In the genomic region with DNA sequence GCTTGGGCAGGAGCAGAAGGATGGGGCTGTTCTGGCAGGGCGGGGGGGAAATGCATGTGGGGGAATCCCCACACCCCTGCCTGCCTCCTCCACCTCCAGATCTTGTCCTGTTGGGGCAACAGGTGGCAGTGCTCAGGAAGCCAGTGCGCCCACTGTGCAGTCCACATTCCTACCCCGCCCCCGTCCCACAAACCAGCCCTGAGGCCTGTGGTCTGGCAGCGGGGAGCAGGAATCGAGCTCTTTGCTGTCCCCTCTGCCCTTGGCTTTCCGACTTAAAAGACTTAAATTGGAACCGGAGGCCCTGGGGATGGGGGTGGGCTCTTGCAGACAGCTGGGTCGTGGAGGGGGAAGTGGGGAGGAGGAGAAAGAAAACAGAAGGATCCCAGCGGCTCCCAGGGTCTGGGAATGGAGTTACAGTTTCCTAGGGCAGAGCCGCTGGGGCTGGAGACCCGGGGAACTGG, we compare ENCODE assay signal across 1 cellular context.
TF ChIP-seq lines count a peak whose summit lies in the region.

No MANE protein-coding gene starts in this region.

TF ChIP-seq in H1, 55 proteins besides CTCF, POLR2A, EP300 and RAD21:
- TF ChIP-seq NANOG (IDR thresholded peaks at IDR 0.05; ENCODE audit: insufficient read depth, low read depth, low read length, poor library complexity, severe bottlenecking) (peak; percentile 57), EZH2 (IDR thresholded peaks at IDR 0.05; ENCODE audit: low read depth, low read length, severe bottlenecking) (no peak), SIN3A (conservative IDR thresholded peaks at IDR 0.05 in 1 of 2, IDR thresholded peaks at IDR 0.05 in 1 of 2; ENCODE audit: low read depth in 1 of 2, low read length in 2 of 2) (no peak), SIX5 (IDR thresholded peaks at IDR 0.05; ENCODE audit: low read depth, low read length) (no peak), TCF12 (IDR thresholded peaks at IDR 0.05; ENCODE audit: low read depth, low read length) (peak; percentile 87; the same call in 1 of the 2 replicates), POU5F1 (IDR thresholded peaks at IDR 0.05; ENCODE audit: low read depth, low read length) (no peak), TAF1 (IDR thresholded peaks at IDR 0.05; ENCODE audit: low read depth, low read length) (no peak), CBX5 (IDR thresholded peaks at IDR 0.05; ENCODE audit: low read depth, low read length) (no peak), SP2 (IDR thresholded peaks at IDR 0.05; ENCODE audit: low read length) (no peak), CEBPB (IDR thresholded peaks at IDR 0.05; ENCODE audit: low read depth, low read length) (no peak), BACH1 (IDR thresholded peaks at IDR 0.05; ENCODE audit: low read length) (peak; percentile 49; the same call in 1 of the 2 replicates), HDAC6 (IDR thresholded peaks at IDR 0.05; ENCODE audit: low read depth, low read length) (no peak), GABPA (IDR thresholded peaks at IDR 0.05; ENCODE audit: borderline replicate concordance, insufficient read depth, low read length) (no peak; the same call in 1 of the 2 replicates), SP4 (IDR thresholded peaks at IDR 0.05; ENCODE audit: low read length) (no peak), YY1 (IDR thresholded peaks at IDR 0.05; ENCODE audit: low read depth, low read length) (0 out of 2 replicates have a peak, but pooled peaks have one; percentile 6), TBP (IDR thresholded peaks at IDR 0.05; ENCODE audit: low read depth, low read length) (no peak; the same call in 1 of the 2 replicates), TAF7 (optimal IDR thresholded peaks at IDR 0.05; ENCODE audit: borderline replicate concordance, low read depth, low read length) (no peak), RBBP5 (IDR thresholded peaks at IDR 0.05; ENCODE audit: borderline replicate concordance, low read depth, low read length) (no peak), BRCA1 (IDR thresholded peaks at IDR 0.05; ENCODE audit: low read depth, low read length) (no peak), GTF2F1 (IDR thresholded peaks at IDR 0.05; ENCODE audit: borderline replicate concordance, low read depth, low read length) (no peak; the same call in 1 of the 2 replicates), KDM4A (IDR thresholded peaks at IDR 0.05; ENCODE audit: low read depth, low read length, severe bottlenecking) (no peak), KDM1A (IDR thresholded peaks at IDR 0.05; ENCODE audit: borderline replicate concordance, low read length) (no peak), CHD2 (IDR thresholded peaks at IDR 0.05; ENCODE audit: low read length) (no peak), PHF8 (conservative IDR thresholded peaks at IDR 0.05; ENCODE audit: low read depth, low read length) (no peak), JUND (IDR thresholded peaks at IDR 0.05; ENCODE audit: low read length) (no peak), SRF (IDR thresholded peaks at IDR 0.05; ENCODE audit: low read depth, low read length) (no peak), RNF2 (IDR thresholded peaks at IDR 0.05; ENCODE audit: borderline replicate concordance, low read depth, low read length, missing control alignments, poor library complexity, severe bottlenecking) (no peak), CREB1 (IDR thresholded peaks at IDR 0.05) (no peak), KDM5A (IDR thresholded peaks at IDR 0.05; ENCODE audit: low read length) (no peak), RFX5 (IDR thresholded peaks at IDR 0.05; ENCODE audit: borderline replicate concordance, low read depth, low read length) (no peak), HDAC2 (IDR thresholded peaks at IDR 0.05; ENCODE audit: borderline replicate concordance in 1 of 2, low read depth in 2 of 2, low read length in 2 of 2) (no peak), SUZ12 (IDR thresholded peaks at IDR 0.05; ENCODE audit: low read length) (no peak), CHD1 (IDR thresholded peaks at IDR 0.05; ENCODE audit: low read depth, low read length) (no peak), POLR2AphosphoS5 (IDR thresholded peaks at IDR 0.05; ENCODE audit: low read depth, low read length) (no peak), ZNF274 (IDR thresholded peaks at IDR 0.05; ENCODE audit: borderline replicate concordance, extremely low read depth, low read length) (no peak), FOSL1 (IDR thresholded peaks at IDR 0.05; ENCODE audit: insufficient read depth, low read depth, low read length) (no peak), CBX8 (IDR thresholded peaks at IDR 0.05; ENCODE audit: borderline replicate concordance, low read depth, low read length) (no peak), CTBP2 (IDR thresholded peaks at IDR 0.05; ENCODE audit: borderline replicate concordance, insufficient read depth, insufficient read length, low read length) (peak; percentile 15), EGR1 (IDR thresholded peaks at IDR 0.05; ENCODE audit: borderline replicate concordance, low read depth, low read length) (peak; percentile 67; the same call in 1 of the 2 replicates), TEAD4 (IDR thresholded peaks at IDR 0.05; ENCODE audit: low read depth, low read length) (peak; percentile 91), MAFK (IDR thresholded peaks at IDR 0.05; ENCODE audit: low read depth, low read length) (no peak), SP1 (IDR thresholded peaks at IDR 0.05; ENCODE audit: low read depth, low read length) (peak; percentile 58; the same call in 1 of the 2 replicates), ASH2L (IDR thresholded peaks at IDR 0.05; ENCODE audit: low read length) (no peak), NRF1 (IDR thresholded peaks at IDR 0.05; ENCODE audit: low read depth, low read length) (no peak)
- TF ChIP-seq, protein P1, sequence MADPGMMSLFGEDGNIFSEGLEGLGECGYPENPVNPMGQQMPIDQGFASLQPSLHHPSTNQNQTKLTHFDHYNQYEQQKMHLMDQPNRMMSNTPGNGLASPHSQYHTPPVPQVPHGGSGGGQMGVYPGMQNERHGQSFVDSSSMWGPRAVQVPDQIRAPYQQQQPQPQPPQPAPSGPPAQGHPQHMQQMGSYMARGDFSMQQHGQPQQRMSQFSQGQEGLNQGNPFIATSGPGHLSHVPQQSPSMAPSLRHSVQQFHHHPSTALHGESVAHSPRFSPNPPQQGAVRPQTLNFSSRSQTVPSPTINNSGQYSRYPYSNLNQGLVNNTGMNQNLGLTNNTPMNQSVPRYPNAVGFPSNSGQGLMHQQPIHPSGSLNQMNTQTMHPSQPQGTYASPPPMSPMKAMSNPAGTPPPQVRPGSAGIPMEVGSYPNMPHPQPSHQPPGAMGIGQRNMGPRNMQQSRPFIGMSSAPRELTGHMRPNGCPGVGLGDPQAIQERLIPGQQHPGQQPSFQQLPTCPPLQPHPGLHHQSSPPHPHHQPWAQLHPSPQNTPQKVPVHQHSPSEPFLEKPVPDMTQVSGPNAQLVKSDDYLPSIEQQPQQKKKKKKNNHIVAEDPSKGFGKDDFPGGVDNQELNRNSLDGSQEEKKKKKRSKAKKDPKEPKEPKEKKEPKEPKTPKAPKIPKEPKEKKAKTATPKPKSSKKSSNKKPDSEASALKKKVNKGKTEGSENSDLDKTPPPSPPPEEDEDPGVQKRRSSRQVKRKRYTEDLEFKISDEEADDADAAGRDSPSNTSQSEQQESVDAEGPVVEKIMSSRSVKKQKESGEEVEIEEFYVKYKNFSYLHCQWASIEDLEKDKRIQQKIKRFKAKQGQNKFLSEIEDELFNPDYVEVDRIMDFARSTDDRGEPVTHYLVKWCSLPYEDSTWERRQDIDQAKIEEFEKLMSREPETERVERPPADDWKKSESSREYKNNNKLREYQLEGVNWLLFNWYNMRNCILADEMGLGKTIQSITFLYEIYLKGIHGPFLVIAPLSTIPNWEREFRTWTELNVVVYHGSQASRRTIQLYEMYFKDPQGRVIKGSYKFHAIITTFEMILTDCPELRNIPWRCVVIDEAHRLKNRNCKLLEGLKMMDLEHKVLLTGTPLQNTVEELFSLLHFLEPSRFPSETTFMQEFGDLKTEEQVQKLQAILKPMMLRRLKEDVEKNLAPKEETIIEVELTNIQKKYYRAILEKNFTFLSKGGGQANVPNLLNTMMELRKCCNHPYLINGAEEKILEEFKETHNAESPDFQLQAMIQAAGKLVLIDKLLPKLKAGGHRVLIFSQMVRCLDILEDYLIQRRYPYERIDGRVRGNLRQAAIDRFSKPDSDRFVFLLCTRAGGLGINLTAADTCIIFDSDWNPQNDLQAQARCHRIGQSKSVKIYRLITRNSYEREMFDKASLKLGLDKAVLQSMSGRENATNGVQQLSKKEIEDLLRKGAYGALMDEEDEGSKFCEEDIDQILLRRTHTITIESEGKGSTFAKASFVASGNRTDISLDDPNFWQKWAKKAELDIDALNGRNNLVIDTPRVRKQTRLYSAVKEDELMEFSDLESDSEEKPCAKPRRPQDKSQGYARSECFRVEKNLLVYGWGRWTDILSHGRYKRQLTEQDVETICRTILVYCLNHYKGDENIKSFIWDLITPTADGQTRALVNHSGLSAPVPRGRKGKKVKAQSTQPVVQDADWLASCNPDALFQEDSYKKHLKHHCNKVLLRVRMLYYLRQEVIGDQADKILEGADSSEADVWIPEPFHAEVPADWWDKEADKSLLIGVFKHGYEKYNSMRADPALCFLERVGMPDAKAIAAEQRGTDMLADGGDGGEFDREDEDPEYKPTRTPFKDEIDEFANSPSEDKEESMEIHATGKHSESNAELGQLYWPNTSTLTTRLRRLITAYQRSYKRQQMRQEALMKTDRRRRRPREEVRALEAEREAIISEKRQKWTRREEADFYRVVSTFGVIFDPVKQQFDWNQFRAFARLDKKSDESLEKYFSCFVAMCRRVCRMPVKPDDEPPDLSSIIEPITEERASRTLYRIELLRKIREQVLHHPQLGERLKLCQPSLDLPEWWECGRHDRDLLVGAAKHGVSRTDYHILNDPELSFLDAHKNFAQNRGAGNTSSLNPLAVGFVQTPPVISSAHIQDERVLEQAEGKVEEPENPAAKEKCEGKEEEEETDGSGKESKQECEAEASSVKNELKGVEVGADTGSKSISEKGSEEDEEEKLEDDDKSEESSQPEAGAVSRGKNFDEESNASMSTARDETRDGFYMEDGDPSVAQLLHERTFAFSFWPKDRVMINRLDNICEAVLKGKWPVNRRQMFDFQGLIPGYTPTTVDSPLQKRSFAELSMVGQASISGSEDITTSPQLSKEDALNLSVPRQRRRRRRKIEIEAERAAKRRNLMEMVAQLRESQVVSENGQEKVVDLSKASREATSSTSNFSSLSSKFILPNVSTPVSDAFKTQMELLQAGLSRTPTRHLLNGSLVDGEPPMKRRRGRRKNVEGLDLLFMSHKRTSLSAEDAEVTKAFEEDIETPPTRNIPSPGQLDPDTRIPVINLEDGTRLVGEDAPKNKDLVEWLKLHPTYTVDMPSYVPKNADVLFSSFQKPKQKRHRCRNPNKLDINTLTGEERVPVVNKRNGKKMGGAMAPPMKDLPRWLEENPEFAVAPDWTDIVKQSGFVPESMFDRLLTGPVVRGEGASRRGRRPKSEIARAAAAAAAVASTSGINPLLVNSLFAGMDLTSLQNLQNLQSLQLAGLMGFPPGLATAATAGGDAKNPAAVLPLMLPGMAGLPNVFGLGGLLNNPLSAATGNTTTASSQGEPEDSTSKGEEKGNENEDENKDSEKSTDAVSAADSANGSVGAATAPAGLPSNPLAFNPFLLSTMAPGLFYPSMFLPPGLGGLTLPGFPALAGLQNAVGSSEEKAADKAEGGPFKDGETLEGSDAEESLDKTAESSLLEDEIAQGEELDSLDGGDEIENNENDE (IDR thresholded peaks at IDR 0.05; ENCODE audit: insufficient replicate concordance, low read length): no peak
- TF ChIP-seq, protein P2, sequence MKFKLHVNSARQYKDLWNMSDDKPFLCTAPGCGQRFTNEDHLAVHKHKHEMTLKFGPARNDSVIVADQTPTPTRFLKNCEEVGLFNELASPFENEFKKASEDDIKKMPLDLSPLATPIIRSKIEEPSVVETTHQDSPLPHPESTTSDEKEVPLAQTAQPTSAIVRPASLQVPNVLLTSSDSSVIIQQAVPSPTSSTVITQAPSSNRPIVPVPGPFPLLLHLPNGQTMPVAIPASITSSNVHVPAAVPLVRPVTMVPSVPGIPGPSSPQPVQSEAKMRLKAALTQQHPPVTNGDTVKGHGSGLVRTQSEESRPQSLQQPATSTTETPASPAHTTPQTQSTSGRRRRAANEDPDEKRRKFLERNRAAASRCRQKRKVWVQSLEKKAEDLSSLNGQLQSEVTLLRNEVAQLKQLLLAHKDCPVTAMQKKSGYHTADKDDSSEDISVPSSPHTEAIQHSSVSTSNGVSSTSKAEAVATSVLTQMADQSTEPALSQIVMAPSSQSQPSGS (IDR thresholded peaks at IDR 0.05; ENCODE audit: low read length): no peak
- TF ChIP-seq, protein P3, sequence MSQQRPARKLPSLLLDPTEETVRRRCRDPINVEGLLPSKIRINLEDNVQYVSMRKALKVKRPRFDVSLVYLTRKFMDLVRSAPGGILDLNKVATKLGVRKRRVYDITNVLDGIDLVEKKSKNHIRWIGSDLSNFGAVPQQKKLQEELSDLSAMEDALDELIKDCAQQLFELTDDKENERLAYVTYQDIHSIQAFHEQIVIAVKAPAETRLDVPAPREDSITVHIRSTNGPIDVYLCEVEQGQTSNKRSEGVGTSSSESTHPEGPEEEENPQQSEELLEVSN (IDR thresholded peaks at IDR 0.05): no peak
- TF ChIP-seq, protein P4, sequence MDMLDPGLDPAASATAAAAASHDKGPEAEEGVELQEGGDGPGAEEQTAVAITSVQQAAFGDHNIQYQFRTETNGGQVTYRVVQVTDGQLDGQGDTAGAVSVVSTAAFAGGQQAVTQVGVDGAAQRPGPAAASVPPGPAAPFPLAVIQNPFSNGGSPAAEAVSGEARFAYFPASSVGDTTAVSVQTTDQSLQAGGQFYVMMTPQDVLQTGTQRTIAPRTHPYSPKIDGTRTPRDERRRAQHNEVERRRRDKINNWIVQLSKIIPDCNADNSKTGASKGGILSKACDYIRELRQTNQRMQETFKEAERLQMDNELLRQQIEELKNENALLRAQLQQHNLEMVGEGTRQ (IDR thresholded peaks at IDR 0.05; ENCODE audit: low read length): no peak
- TF ChIP-seq, protein P5, sequence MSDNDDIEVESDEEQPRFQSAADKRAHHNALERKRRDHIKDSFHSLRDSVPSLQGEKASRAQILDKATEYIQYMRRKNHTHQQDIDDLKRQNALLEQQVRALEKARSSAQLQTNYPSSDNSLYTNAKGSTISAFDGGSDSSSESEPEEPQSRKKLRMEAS (IDR thresholded peaks at IDR 0.05): no peak
